ENCODE assay signal across 8 cellular contexts in genomic region chr11:64230985-64231365, GRCh38. TPM values are rescaled to one million over a fixed set of nuclear protein-coding genes. Genes with fewer than 3 reads are reported as not detected.
A peak's percentile ranks its signal among the peaks of the same experiment; 100 is the strongest.
DNase-seq lines count a peak whose midpoint lies in the region; ATAC-seq, FAIRE-seq and TF ChIP-seq lines count a peak whose summit lies in the region.

No MANE protein-coding gene starts in this region.

- TF ChIP-seq RAD21 in GM12878 (IDR thresholded peaks at IDR 0.05; ENCODE audit: insufficient read depth, low read depth, low read length): no peak

- no peak for TF ChIP-seq EP300 in GM12878 (IDR thresholded peaks at IDR 0.05; ENCODE audit: borderline replicate concordance in 1 of 2, control insufficient read depth in 1 of 2, low read depth in 2 of 2, low read length in 2 of 2)

- no peak for TF ChIP-seq POLR2A in GM12878 (IDR thresholded peaks at IDR 0.05; ENCODE audit: low read depth, low read length)

- peaks cover 35% of the 10 kb centered on the region for H3K79me2 ChIP-seq in GM12878 (ENCODE audit: control insufficient read depth, insufficient read depth, low read length)

- H3K9ac ChIP-seq in GM12878 (ENCODE audit: control insufficient read depth, insufficient read depth, low read length): peak overlapping the region; percentile 79

- H3K4me1 Mint-ChIP-seq in IgD-negative memory B cell: peaks cover 26 to 39% (median 26%) of the 10 kb centered on the region in 3 donors

- no peaks in the 10 kb centered on the region; the same call in 1 of the 2 replicates for H3K9me3 ChIP-seq in AG04450 (ENCODE audit: control insufficient read depth, insufficient read depth, low read length)
- no peaks in the 10 kb centered on the region for H3K9me3 ChIP-seq in GM12878 (replicated peaks; ENCODE audit: control insufficient read depth, insufficient read depth, low read length)
- no peaks in the 10 kb centered on the region for H3K9me3 ChIP-seq in mononuclear cell (ENCODE audit: low read depth, low read length)

- peaks cover 2% of the 10 kb centered on the region for H3K36me3 Mint-ChIP-seq in IgD-negative memory B cell

- H3K4me1 ChIP-seq in GM12878 (ENCODE audit: control insufficient read depth, insufficient read depth, low read length) (peaks cover 40% of the 10 kb centered on the region), mononuclear cell (ENCODE audit: insufficient read depth, low read length) (peaks cover 72% of the 10 kb centered on the region)

- in situ Hi-C loops in GM12878 (cut with MboI): loop anchor here (25.0 kb wide), 1 partner anchor 1631 kb away; the partner anchor contains the start of genes CFL1, EFEMP2 and MUS81

- H3K4me3 Mint-ChIP-seq in IgD-negative memory B cell: peak overlapping the region; percentile 88 to 98 (median 96)

- RAD21 ChIA-PET in GM12878 (lab: Charles Lee; ENCODE audit: unreplicated experiment): no interaction called here

- peak overlapping the region; percentile 75 for H3K4me3 ChIP-seq in AG04450 (ENCODE audit: low read depth, low read length)
- peak overlapping the region; percentile 95 for H3K4me3 ChIP-seq in GM12878
- peak overlapping the region; percentile 67 for H3K4me3 ChIP-seq in mononuclear cell (ENCODE audit: low read length)

- no peaks in the 10 kb centered on the region for H3K36me3 ChIP-seq in GM12878 (ENCODE audit: control insufficient read depth in 2 of 2, insufficient read depth in 2 of 2, low read length in 1 of 2)

- ATAC-seq in GM12878: no peak
- ATAC-seq in HG03139 (IDR thresholded peaks at IDR 0.05; ENCODE audit: unreplicated experiment): no peak

- H3K27ac Mint-ChIP-seq in IgD-negative memory B cell: peak overlapping the region; percentile 97 to 99 (median 97)

- DNase-seq in AG04450 (ENCODE audit: low read depth, low spot score): no peak
- DNase-seq in GM12878 (ENCODE audit: low read depth, low spot score): no peak
- DNase-seq in NCI-H524 (lab: John Stamatoyannopoulos, UW): no peak
- DNase-seq in NCI-H187 (lab: John Stamatoyannopoulos, UW): no peak
- DNase-seq in NCI-H2081 (lab: John Stamatoyannopoulos, UW): no peak

- TF ChIP-seq CTCF in AG04450 (IDR thresholded peaks at IDR 0.05; ENCODE audit: low read depth, low read length) (no peak), GM12878 (IDR thresholded peaks at IDR 0.05 in 2 of 3, conservative IDR thresholded peaks at IDR 0.05 in 1 of 3; ENCODE audit: control insufficient read depth in 2 of 3, extremely low read depth in 1 of 3, insufficient read depth in 1 of 3, low read depth in 3 of 3, low read length in 3 of 3) (no peak)

- no peaks in the 10 kb centered on the region for H3K27me3 Mint-ChIP-seq in IgD-negative memory B cell

- H3K27me3 ChIP-seq in AG04450 (ENCODE audit: control insufficient read depth, insufficient read depth, low read length): no peaks in the 10 kb centered on the region
- H3K27me3 ChIP-seq in GM12878 (replicated peaks in 1 of 2; ENCODE audit: control insufficient read depth in 2 of 2, insufficient read depth in 2 of 2, low read length in 1 of 2): no peaks in the 10 kb centered on the region
- H3K27me3 ChIP-seq in mononuclear cell (ENCODE audit: insufficient read depth, low read length): no peaks in the 10 kb centered on the region

- no TSS peak for BruUV-seq in GM12878 (replicated peaks; lab: Mats Ljungman, UMichigan)

- H2AFZ ChIP-seq in GM12878 (ENCODE audit: control insufficient read depth, low read depth, low read length): peak overlapping the region; percentile 94

- CTCF ChIA-PET in AG04450 (lab: Charles Lee): no interaction called here
- CTCF ChIA-PET in GM12878 (lab: Yijun Ruan, JAX): interaction anchor here (1.2 kb wide), 1 partner anchor 24 kb away, joined by 8 read pairs; the partner anchor contains the start of gene FERMT3

- 0% methylated on average over 8 of the region's 8 CpGs for WGBS in GM12878 (ENCODE audit: insufficient coverage, insufficient replicate concordance, low lambda C conversion rate, missing lambda C conversion rate)

- POLR2A ChIA-PET in AG04450 (lab: Yijun Ruan, JAX) (interaction anchor here (0.7 to 1.4 kb wide), 2 partner anchors 10 to 40 kb away, joined by 4 read pairs; partner anchors contain the start of gene FKBP2), GM12878 (lab: Charles Lee) (interaction anchor here (0.6 to 9.7 kb wide), 6 partner anchors 13 to 255 kb away, joined by 4 to 77 read pairs (median 9); partner anchors contain the start of genes FERMT3, FKBP2 and PPP1R14B)

- no peak for FAIRE-seq in GM12878 (lab: Jason Lieb, UNC)

- H3K27ac ChIP-seq in AG04450 (ENCODE audit: low read depth, low read length) (no peak overlapping the region), GM12878 (ENCODE audit: control insufficient read depth, insufficient read depth) (peak overlapping the region; percentile 86)

- H4K20me1 ChIP-seq in GM12878 (ENCODE audit: control insufficient read depth, insufficient read depth): no peaks in the 10 kb centered on the region

- no peaks in the 10 kb centered on the region for H3K9me3 Mint-ChIP-seq in IgD-negative memory B cell

- intact Hi-C loops in GM12878 (cut with micrococcal nuclease; ENCODE audit: unreplicated experiment): no loop called here

- SMC1A ChIA-PET in GM12878 (lab: Charles Lee; ENCODE audit: uncharacterized antibody, unreplicated experiment): no interaction called here

- peak overlapping the region; percentile 98 for H3K4me2 ChIP-seq in GM12878 (ENCODE audit: control insufficient read depth, insufficient read depth)

RNA-seq across cellular contexts. Expression of gene DNAJC4, which starts 0.6 kb away (rescaled TPM):
- polyA plus RNA-seq in AG04450 (2011; rRNA removed) (18.7 and 28.4 TPM in 2 replicates), IgD-negative memory B cell (49.3 TPM), GM12878 (2011; rRNA removed) (22.4 and 33.9 TPM in 2 replicates), GM12878 (2014; fragmentation: Illumina TruSeq; extraction: Trizol) (12.0 and 27.8 TPM in 2 replicates), GM12878 (2014; fragmentation: Nextera tagmentation; extraction: Ambion mirVana) (1 to 10 TPM; 3.7 to 9.7 TPM), GM12878 (2014; rRNA removed) (64.9 and 70.6 TPM in 2 replicates), GM12878 (2016; fragmentation: Nextera tagmentation; extraction: Ambion mirVana) (10 to 100 TPM; 32.4 to 35.0 TPM)
- 14.5 and 19.4 TPM in 2 replicates for polyA minus RNA-seq in AG04450 (2011; rRNA and poly(A)+ RNA removed)
- total RNA-seq in GM12878 (2013; cell fraction: nucleolus; rRNA removed): 16.4 and 16.5 TPM in 2 replicates
- total RNA-seq in GM12878 (2014; rRNA removed) (19.8 and 26.1 TPM in 2 replicates), GM12878 (2014; rRNA removed; fragmentation: Illumina TruSeq; extraction: Trizol) (19.3 and 22.5 TPM in 2 replicates), GM12878 (2021) (33.7 and 36.4 TPM in 2 replicates), mononuclear cell (13.1 TPM)
- polyA plus RNA-seq in GM12878 (2011; ENCODE audit: low read depth): 16.0 TPM
- polyA plus RNA-seq in GM12878 (2011; cell fraction: cytosol; rRNA removed): 25.4 and 48.0 TPM in 2 replicates
- 273 and 301 TPM in 2 replicates for polyA plus RNA-seq in GM12878 (2011; cell fraction: nucleus; rRNA removed)
- polyA plus RNA-seq in GM12878 (2012): 47.6 and 50.2 TPM in 2 replicates
- polyA minus RNA-seq in GM12878 (2011; rRNA and poly(A)+ RNA removed): 9.1 and 19.6 TPM in 2 replicates
- 8.3 and 11.1 TPM in 2 replicates for polyA minus RNA-seq in GM12878 (2011; cell fraction: cytosol; rRNA and poly(A)+ RNA removed)
- polyA minus RNA-seq in GM12878 (2011; cell fraction: nucleus; rRNA and poly(A)+ RNA removed): 16.4 and 23.9 TPM in 2 replicates

RNA-seq across cellular contexts. Expression of gene VEGFB, which starts 3.4 kb away (rescaled TPM):
- polyA plus RNA-seq in AG04450 (2011; rRNA removed) (11.8 and 15.7 TPM in 2 replicates), IgD-negative memory B cell (34.8 TPM), GM12878 (2011; rRNA removed) (8.4 and 11.1 TPM in 2 replicates), GM12878 (2014; fragmentation: Illumina TruSeq; extraction: Trizol) (17.0 and 24.2 TPM in 2 replicates), GM12878 (2014; fragmentation: Nextera tagmentation; extraction: Ambion mirVana) (10 to 100 TPM in 1 of 2 experiments, 1 to 10 TPM in 1; 7.0 to 28.1 TPM), GM12878 (2014; rRNA removed) (32.8 and 46.0 TPM in 2 replicates), GM12878 (2016; fragmentation: Nextera tagmentation; extraction: Ambion mirVana) (10 to 100 TPM; 12.4 to 12.7 TPM)
- 11.0 and 11.8 TPM in 2 replicates for polyA minus RNA-seq in AG04450 (2011; rRNA and poly(A)+ RNA removed)
- total RNA-seq in GM12878 (2013; cell fraction: nucleolus; rRNA removed): 8.3 and 9.7 TPM in 2 replicates
- total RNA-seq in GM12878 (2014; rRNA removed) (23.3 and 25.4 TPM in 2 replicates), GM12878 (2014; rRNA removed; fragmentation: Illumina TruSeq; extraction: Trizol) (16.3 and 17.5 TPM in 2 replicates), GM12878 (2021) (75.8 and 81.7 TPM in 2 replicates), mononuclear cell (9.1 TPM)
- polyA plus RNA-seq in GM12878 (2011; ENCODE audit: low read depth): 81.9 TPM
- polyA plus RNA-seq in GM12878 (2011; cell fraction: cytosol; rRNA removed): 15.2 and 15.4 TPM in 2 replicates
- polyA plus RNA-seq in GM12878 (2011; cell fraction: nucleus; rRNA removed): 19.2 and 22.3 TPM in 2 replicates
- 116 and 119 TPM in 2 replicates for polyA plus RNA-seq in GM12878 (2012)
- polyA minus RNA-seq in GM12878 (2011; rRNA and poly(A)+ RNA removed): 5.7 and 7.5 TPM in 2 replicates
- 8.7 and 13.7 TPM in 2 replicates for polyA minus RNA-seq in GM12878 (2011; cell fraction: cytosol; rRNA and poly(A)+ RNA removed)
- 3.7 and 3.8 TPM in 2 replicates for polyA minus RNA-seq in GM12878 (2011; cell fraction: nucleus; rRNA and poly(A)+ RNA removed)

RNA-seq across cellular contexts. Expression of gene NUDT22, which starts 4.9 kb away (rescaled TPM):
- polyA plus RNA-seq in AG04450 (2011; rRNA removed) (18.8 and 29.1 TPM in 2 replicates), IgD-negative memory B cell (56.6 TPM), GM12878 (2011; rRNA removed) (21.2 and 38.5 TPM in 2 replicates), GM12878 (2014; fragmentation: Illumina TruSeq; extraction: Trizol) (6.0 and 17.0 TPM in 2 replicates), GM12878 (2014; fragmentation: Nextera tagmentation; extraction: Ambion mirVana) (10 to 100 TPM in 1 of 2 experiments, 1 to 10 TPM in 1; 6.7 to 20.9 TPM), GM12878 (2014; rRNA removed) (94.4 and 118 TPM in 2 replicates), GM12878 (2016; fragmentation: Nextera tagmentation; extraction: Ambion mirVana) (10 to 100 TPM; 95.8 to 99.2 TPM)
- polyA minus RNA-seq in AG04450 (2011; rRNA and poly(A)+ RNA removed): 13.4 and 17.1 TPM in 2 replicates
- 102 and 104 TPM in 2 replicates for total RNA-seq in GM12878 (2013; cell fraction: nucleolus; rRNA removed)
- total RNA-seq in GM12878 (2014; rRNA removed) (102 and 115 TPM in 2 replicates), GM12878 (2014; rRNA removed; fragmentation: Illumina TruSeq; extraction: Trizol) (31.0 and 37.7 TPM in 2 replicates), GM12878 (2021) (87.7 and 91.0 TPM in 2 replicates), mononuclear cell (19.4 TPM)
- 12.2 TPM for polyA plus RNA-seq in GM12878 (2011; ENCODE audit: low read depth)
- polyA plus RNA-seq in GM12878 (2011; cell fraction: cytosol; rRNA removed): 53.8 and 85.1 TPM in 2 replicates
- 263 and 319 TPM in 2 replicates for polyA plus RNA-seq in GM12878 (2011; cell fraction: nucleus; rRNA removed)
- 55.3 and 55.6 TPM in 2 replicates for polyA plus RNA-seq in GM12878 (2012)
- 22.2 and 53.0 TPM in 2 replicates for polyA minus RNA-seq in GM12878 (2011; rRNA and poly(A)+ RNA removed)
- 34.4 and 40.9 TPM in 2 replicates for polyA minus RNA-seq in GM12878 (2011; cell fraction: cytosol; rRNA and poly(A)+ RNA removed)
- 84.9 and 120 TPM in 2 replicates for polyA minus RNA-seq in GM12878 (2011; cell fraction: nucleus; rRNA and poly(A)+ RNA removed)

RNA-seq across cellular contexts. Expression of gene TRPT1, which starts 5.0 kb away (rescaled TPM):
- polyA plus RNA-seq in AG04450 (2011; rRNA removed) (21.6 and 34.0 TPM in 2 replicates), IgD-negative memory B cell (75.0 TPM), GM12878 (2011; rRNA removed) (12.1 and 23.8 TPM in 2 replicates), GM12878 (2014; fragmentation: Illumina TruSeq; extraction: Trizol) (13.0 and 14.3 TPM in 2 replicates), GM12878 (2014; fragmentation: Nextera tagmentation; extraction: Ambion mirVana) (10 to 100 TPM in 1 of 2 experiments, 1 to 10 TPM in 1; 7.1 to 21.3 TPM), GM12878 (2014; rRNA removed) (42.0 and 43.7 TPM in 2 replicates), GM12878 (2016; fragmentation: Nextera tagmentation; extraction: Ambion mirVana) (10 to 100 TPM; 49.9 to 63.0 TPM)
- polyA minus RNA-seq in AG04450 (2011; rRNA and poly(A)+ RNA removed): 32.8 and 42.3 TPM in 2 replicates
- 29.8 and 33.1 TPM in 2 replicates for total RNA-seq in GM12878 (2013; cell fraction: nucleolus; rRNA removed)
- total RNA-seq in GM12878 (2014; rRNA removed) (39.0 and 43.1 TPM in 2 replicates), GM12878 (2014; rRNA removed; fragmentation: Illumina TruSeq; extraction: Trizol) (17.8 and 19.9 TPM in 2 replicates), GM12878 (2021) (37.7 and 39.2 TPM in 2 replicates), mononuclear cell (5.2 TPM)
- polyA plus RNA-seq in GM12878 (2011; ENCODE audit: low read depth): 51.7 TPM
- 46.6 and 51.8 TPM in 2 replicates for polyA plus RNA-seq in GM12878 (2011; cell fraction: cytosol; rRNA removed)
- polyA plus RNA-seq in GM12878 (2011; cell fraction: nucleus; rRNA removed): 127 and 150 TPM in 2 replicates
- polyA plus RNA-seq in GM12878 (2012): 58.6 and 62.0 TPM in 2 replicates
- polyA minus RNA-seq in GM12878 (2011; rRNA and poly(A)+ RNA removed): 17.3 and 43.3 TPM in 2 replicates
- 11.9 and 17.4 TPM in 2 replicates for polyA minus RNA-seq in GM12878 (2011; cell fraction: cytosol; rRNA and poly(A)+ RNA removed)
- polyA minus RNA-seq in GM12878 (2011; cell fraction: nucleus; rRNA and poly(A)+ RNA removed): 21.6 and 24.4 TPM in 2 replicates

RNA-seq across cellular contexts. Expression of gene FKBP2, which starts 9.9 kb away (rescaled TPM):
- polyA plus RNA-seq in AG04450 (2011; rRNA removed): 29.9 and 39.0 TPM in 2 replicates
- 21.6 and 24.2 TPM in 2 replicates for polyA minus RNA-seq in AG04450 (2011; rRNA and poly(A)+ RNA removed)
- polyA plus RNA-seq in IgD-negative memory B cell: 101 TPM
- 9.4 and 12.1 TPM in 2 replicates for total RNA-seq in GM12878 (2013; cell fraction: nucleolus; rRNA removed)
- total RNA-seq in GM12878 (2014; rRNA removed): 47.8 and 62.4 TPM in 2 replicates
- 39.1 and 41.5 TPM in 2 replicates for total RNA-seq in GM12878 (2014; rRNA removed; fragmentation: Illumina TruSeq; extraction: Trizol)
- 31.6 and 37.1 TPM in 2 replicates for total RNA-seq in GM12878 (2021)
- 29.1 TPM for polyA plus RNA-seq in GM12878 (2011; ENCODE audit: low read depth)
- 10.7 and 25.5 TPM in 2 replicates for polyA plus RNA-seq in GM12878 (2011; rRNA removed)
- polyA plus RNA-seq in GM12878 (2011; cell fraction: cytosol; rRNA removed): 39.3 and 59.8 TPM in 2 replicates
- 31.1 and 39.6 TPM in 2 replicates for polyA plus RNA-seq in GM12878 (2011; cell fraction: nucleus; rRNA removed)
- polyA plus RNA-seq in GM12878 (2012): 61.8 and 77.4 TPM in 2 replicates
- polyA plus RNA-seq in GM12878 (2014; fragmentation: Illumina TruSeq; extraction: Trizol): 7.5 and 37.5 TPM in 2 replicates
- 10 to 100 TPM in 1 of 2 experiments, 1 to 10 TPM in 1; 1.8 to 26.8 TPM for polyA plus RNA-seq in GM12878 (2014; fragmentation: Nextera tagmentation; extraction: Ambion mirVana)
- polyA plus RNA-seq in GM12878 (2014; rRNA removed): 58.6 and 61.9 TPM in 2 replicates
- 10 to 100 TPM; 95.0 to 99.7 TPM for polyA plus RNA-seq in GM12878 (2016; fragmentation: Nextera tagmentation; extraction: Ambion mirVana)
- polyA minus RNA-seq in GM12878 (2011; rRNA and poly(A)+ RNA removed): 10.7 and 22.3 TPM in 2 replicates
- 14.9 and 15.4 TPM in 2 replicates for polyA minus RNA-seq in GM12878 (2011; cell fraction: cytosol; rRNA and poly(A)+ RNA removed)
- polyA minus RNA-seq in GM12878 (2011; cell fraction: nucleus; rRNA and poly(A)+ RNA removed): 4.2 and 8.3 TPM in 2 replicates
- total RNA-seq in mononuclear cell: 8.1 TPM
